30 cellular contexts compared by ENCODE assay signal in genomic region chr10:1646332-1646731, GRCh38.
"Had no signal": no experiment of that assay in that cellular context is flagged by ENCODE, and none has a peak within 500 bp of the region (broad histone marks: within the 10 kb centered on the region; RNA-seq: fewer than 3 reads in every experiment).

No MANE protein-coding gene starts in this region.

- H3K9me3 Mint-ChIP-seq: natural killer cell; nephron; neural progenitor cell; stimulated activated memory B cell treated with anti-CD40 and anti-IgM and Interleukin-4, amounts not matched to agents 10 μg/mL and 1 μg/mL and 100 μg/mL, for 72 hours; stimulated activated naive CD8-positive, alpha-beta T cell treated with anti-CD3 and anti-CD28 coated beads, Interleukin-15, amount 100 ng/mL, for 72 hours; type B pancreatic cell had no signal

- H3K4me1 Mint-ChIP-seq: natural killer cell, nephron had no signal

- H3K27me3 ChIP-seq: ovary, right lobe of liver, testis, transverse colon, vagina had no signal

- H3K4me3 ChIP-seq: neural progenitor cell, ovary, prostate gland, right lobe of liver, skin epidermis, smooth muscle cell, spleen, suprapubic skin, testis, tibial artery, transverse colon, upper lobe of right lung, vagina had no signal

- H3K9me3 ChIP-seq: ovary, prostate gland, right lobe of liver, spleen, suprapubic skin, testis, tibial artery, transverse colon, upper lobe of right lung, vagina had no signal

- H3K36me3 ChIP-seq: neural progenitor cell, ovary, prostate gland, right lobe of liver, spleen, suprapubic skin, tibial artery, transverse colon, upper lobe of right lung, vagina had no signal

- DNase-seq: naive B cell; natural killer cell; occipital lobe; ovary; retina; right cardiac atrium; right lobe of liver; spleen; stimulated activated CD4-positive, alpha-beta T cell treated with anti-CD3 and anti-CD28 coated beads, Interleukin-12 subunit alpha, Interleukin-12 subunit beta, amount 100 ng/mL, for 4 hours; stimulated activated CD4-positive, alpha-beta T cell treated with anti-CD3 and anti-CD28 coated beads, Interleukin-1b, Interleukin-23, amount 100 ng/mL, for 48 hours; stimulated activated CD4-positive, alpha-beta T cell treated with anti-CD3 and anti-CD28 coated beads, Interleukin-4, amount 100 ng/mL, for 1 hour; stimulated activated CD4-positive, alpha-beta T cell treated with anti-CD3 and anti-CD28 coated beads, Interleukin-4, amount 100 ng/mL, for 4 hours; stimulated activated CD8-positive, alpha-beta memory T cell treated with anti-CD3 and anti-CD28 coated beads, Interleukin-4, amount 100 ng/mL, for 48 hours; stimulated activated naive CD4-positive, alpha-beta T cell; stimulated activated naive CD8-positive, alpha-beta T cell treated with anti-CD3 and anti-CD28 coated beads, Interleukin-15, amount 100 ng/mL, for 72 hours; stimulated activated naive CD8-positive, alpha-beta T cell treated with anti-CD3 and anti-CD28 coated beads, Interleukin-15, Interleukin-2, amounts not matched to agents 100 U/mL and 50 U/mL, for 24 hours; testis; transverse colon; upper lobe of right lung had no signal

- H3K27ac Mint-ChIP-seq: naive B cell; natural killer cell; nephron; neural progenitor cell; stimulated activated memory B cell treated with anti-CD40 and anti-IgM and Interleukin-4, amounts not matched to agents 10 μg/mL and 1 μg/mL and 100 μg/mL, for 72 hours; stimulated activated naive CD8-positive, alpha-beta T cell treated with anti-CD3 and anti-CD28 coated beads, Interleukin-15, amount 100 ng/mL, for 72 hours; type B pancreatic cell had no signal

- H3K27ac ChIP-seq: neural progenitor cell, ovary, parathyroid adenoma, prostate gland, right lobe of liver, skin epidermis, spleen, suprapubic skin, testis, tibial artery, transverse colon, upper lobe of right lung, vagina had no signal

- H3K4me1 ChIP-seq: neural progenitor cell, prostate gland, right lobe of liver, spleen, suprapubic skin, testis, tibial artery, transverse colon, upper lobe of right lung, vagina had no signal

- ATAC-seq: natural killer cell; right cardiac atrium; right lobe of liver; stimulated activated memory B cell treated with anti-CD40 and anti-IgM and Interleukin-4, amounts not matched to agents 10 μg/mL and 1 μg/mL and 100 μg/mL, for 72 hours; stimulated activated naive CD8-positive, alpha-beta T cell treated with anti-CD3 and anti-CD28 coated beads, Interleukin-15, amount 100 ng/mL, for 72 hours; stimulated activated naive CD8-positive, alpha-beta T cell treated with anti-CD3 and anti-CD28 coated beads, Interleukin-15, Interleukin-2, amounts not matched to agents 100 U/mL and 50 U/mL, for 24 hours; upper lobe of right lung had no signal

- H3K36me3 Mint-ChIP-seq: naive B cell; natural killer cell; neural progenitor cell; stimulated activated memory B cell treated with anti-CD40 and anti-IgM and Interleukin-4, amounts not matched to agents 10 μg/mL and 1 μg/mL and 100 μg/mL, for 72 hours; type B pancreatic cell had no signal

- H3K4me3 Mint-ChIP-seq: naive B cell; natural killer cell; nephron; neural progenitor cell; stimulated activated memory B cell treated with anti-CD40 and anti-IgM and Interleukin-4, amounts not matched to agents 10 μg/mL and 1 μg/mL and 100 μg/mL, for 72 hours; stimulated activated naive CD8-positive, alpha-beta T cell treated with anti-CD3 and anti-CD28 coated beads, Interleukin-15, amount 100 ng/mL, for 72 hours; type B pancreatic cell had no signal
